ENCODE assay signal across 9 cellular contexts in genomic region chr2:121128741-121129659, GRCh38.
DNase-seq lines count a peak whose midpoint lies in the region; ATAC-seq, FAIRE-seq and TF ChIP-seq lines count a peak whose summit lies in the region.
"Had no signal": no experiment of that assay in that cellular context is flagged by ENCODE, and none has a peak within 500 bp of the region (broad histone marks: within the 10 kb centered on the region; RNA-seq: fewer than 3 reads in every experiment).

No MANE protein-coding gene starts in this region.

- intact Hi-C loops in upper lobe of right lung (cut with DNase I), result no loop called here
- intact Hi-C loops in CD4-positive, alpha-beta memory T cell (cut with micrococcal nuclease), result no loop called here

- no peak overlapping the region for H3K4me2 ChIP-seq in keratinocyte (ENCODE audit: control insufficient read depth, extremely low read depth, insufficient read depth, low read depth, low read length)
- H3K4me2 ChIP-seq: BLaER1 treated with 17β-estradiol and CSF1 and Interleukin-3, amounts not matched to agents 10 nM and 100 nM had no signal

- no peaks in the 10 kb centered on the region for H3K36me3 Mint-ChIP-seq in activated naive CD8-positive, alpha-beta T cell treated with anti-CD3 and anti-CD28 coated beads, Interleukin-2, amount 50 U/mL, for 24 hours (ENCODE audit: low read depth)
- no peaks in the 10 kb centered on the region for H3K36me3 Mint-ChIP-seq in CD4-positive, alpha-beta memory T cell

- no peaks in the 10 kb centered on the region for H3K9me1 ChIP-seq in keratinocyte (ENCODE audit: control insufficient read depth, extremely low read depth, insufficient read depth, low read length)

- H4K20me1 ChIP-seq in keratinocyte (ENCODE audit: control insufficient read depth, extremely low read depth, insufficient read depth, low read length), result no peaks in the 10 kb centered on the region
- H4K20me1 ChIP-seq: BLaER1 treated with 17β-estradiol and CSF1 and Interleukin-3, amounts not matched to agents 10 nM and 100 nM had no signal

- H3K79me2 ChIP-seq in keratinocyte (ENCODE audit: control insufficient read depth, insufficient read depth, low read length), result no peaks in the 10 kb centered on the region

- peaks cover 2% of the 10 kb centered on the region for H3K27me3 Mint-ChIP-seq in activated naive CD8-positive, alpha-beta T cell treated with anti-CD3 and anti-CD28 coated beads, Interleukin-2, amount 50 U/mL, for 24 hours
- peaks cover under 1 to 1% of the 10 kb centered on the region in 2 donors for H3K27me3 Mint-ChIP-seq in CD4-positive, alpha-beta memory T cell

- dilution Hi-C loops in keratinocyte (cut with MboI; ENCODE audit: extremely low pct_ligation_motif_present, low sequenced_read_pairs), result no loop called here

- no peak overlapping the region for H3K9ac ChIP-seq in keratinocyte (ENCODE audit: control insufficient read depth, extremely low read depth, insufficient read depth, low read length)
- H3K9ac ChIP-seq: BLaER1 treated with 17β-estradiol and CSF1 and Interleukin-3, amounts not matched to agents 10 nM and 100 nM had no signal

- H3K4me3 ChIP-seq in Jurkat, Clone E6-1 (ENCODE audit: low read length), result no peak overlapping the region
- H3K4me3 ChIP-seq in keratinocyte (ENCODE audit: control insufficient read depth in 2 of 3, extremely low read depth in 1 of 3, insufficient read depth in 2 of 3, low read depth in 1 of 3, low read length in 3 of 3) (no peak overlapping the region), upper lobe of right lung (no peak overlapping the region)
- no peak overlapping the region for H3K4me3 ChIP-seq in CD4-positive, alpha-beta memory T cell (ENCODE audit: low read length in 2 of 2)
- H3K4me3 ChIP-seq: BLaER1 treated with 17β-estradiol and CSF1 and Interleukin-3, amounts not matched to agents 10 nM and 100 nM had no signal

- H3K27ac Mint-ChIP-seq in activated naive CD8-positive, alpha-beta T cell treated with anti-CD3 and anti-CD28 coated beads, Interleukin-2, amount 50 U/mL, for 24 hours, result no peak overlapping the region
- H3K27ac Mint-ChIP-seq in CD4-positive, alpha-beta memory T cell, result no peak overlapping the region

- no peaks in the 10 kb centered on the region for H3K9me3 Mint-ChIP-seq in activated naive CD8-positive, alpha-beta T cell treated with anti-CD3 and anti-CD28 coated beads, Interleukin-2, amount 50 U/mL, for 24 hours
- H3K9me3 Mint-ChIP-seq in CD4-positive, alpha-beta memory T cell, result peaks cover 0 to 1% (median 0%) of the 10 kb centered on the region in 8 donors

- peak; percentile 51 for FAIRE-seq in keratinocyte (lab: Jason Lieb, UNC)

- H3K4me1 Mint-ChIP-seq in activated naive CD8-positive, alpha-beta T cell treated with anti-CD3 and anti-CD28 coated beads, Interleukin-2, amount 50 U/mL, for 24 hours, result no peaks in the 10 kb centered on the region
- H3K4me1 Mint-ChIP-seq in CD4-positive, alpha-beta memory T cell, result no peaks in the 10 kb centered on the region

- H3K27ac ChIP-seq in keratinocyte (ENCODE audit: control insufficient read depth, insufficient read depth, low read length) (no peak overlapping the region), upper lobe of right lung (no peak overlapping the region)
- no peak overlapping the region for H3K27ac ChIP-seq in CD4-positive, alpha-beta memory T cell (ENCODE audit: low read depth, low read length)
- H3K27ac ChIP-seq: BLaER1 treated with 17β-estradiol and CSF1 and Interleukin-3, amounts not matched to agents 10 nM and 100 nM had no signal

- TF ChIP-seq CTCF in keratinocyte (optimal IDR thresholded peaks at IDR 0.05 in 1 of 3, IDR thresholded peaks at IDR 0.05 in 1 of 3, conservative IDR thresholded peaks at IDR 0.05 in 1 of 3; ENCODE audit: extremely low read depth in 1 of 3, insufficient read depth in 2 of 3, low read length in 3 of 3) (peak; percentile 51 to 72 (median 68)), upper lobe of right lung (IDR thresholded peaks at IDR 0.05) (peak; percentile 52)

- POLR2A ChIA-PET in CD4-positive, alpha-beta memory T cell (lab: Charles Lee; ENCODE audit: partially characterized antibody), result no interaction called here

- H3K9me3 ChIP-seq in keratinocyte (ENCODE audit: control insufficient read depth, low read depth, low read length) (no peaks in the 10 kb centered on the region), upper lobe of right lung (no peaks in the 10 kb centered on the region)
- no peaks in the 10 kb centered on the region for H3K9me3 ChIP-seq in CD4-positive, alpha-beta memory T cell (ENCODE audit: control insufficient read depth in 1 of 2, low read length in 2 of 2)

- ATAC-seq in activated naive CD8-positive, alpha-beta T cell treated with anti-CD3 and anti-CD28 coated beads, Interleukin-2, amount 50 U/mL, for 24 hours, result no peak
- ATAC-seq in upper lobe of right lung, result peak; percentile 86

- no peaks in the 10 kb centered on the region for H3K4me1 ChIP-seq in keratinocyte (ENCODE audit: control insufficient read depth, extremely low read depth, insufficient read depth, low read length)
- no peaks in the 10 kb centered on the region for H3K4me1 ChIP-seq in upper lobe of right lung
- H3K4me1 ChIP-seq in CD4-positive, alpha-beta memory T cell (ENCODE audit: insufficient read depth, low read length), result no peaks in the 10 kb centered on the region

- DNase-seq in NCI-H748 (lab: John Stamatoyannopoulos, UW; ENCODE audit: unreplicated experiment) (peak; percentile 20), NCI-H748 treated with DMSO at 0.1 percent for 48 hours (lab: John Stamatoyannopoulos, UW) (no peak), keratinocyte (ENCODE audit: low read depth, low spot score) (no peak), upper lobe of right lung (peak; percentile 80), cerebellar nuclear complex (lab: John Stamatoyannopoulos, UW) (no peak)
- DNase-seq in Jurkat, Clone E6-1 (ENCODE audit: low read depth, low spot score), result peak; percentile 46
- DNase-seq in activated naive CD8-positive, alpha-beta T cell treated with anti-CD3 and anti-CD28 coated beads, Interleukin-2, amount 50 U/mL, for 24 hours, result peak; percentile 10
- DNase-seq in CD4-positive, alpha-beta memory T cell, result no peak

- CTCF ChIA-PET in CD4-positive, alpha-beta memory T cell (lab: Charles Lee; ENCODE audit: partially characterized antibody), result interaction anchor here (0.6 to 0.8 kb wide), 2 partner anchors 10 to 79 kb away, joined by 3 read pairs; no protein-coding TSS in a partner anchor

- no peak overlapping the region for H3K4me3 Mint-ChIP-seq in activated naive CD8-positive, alpha-beta T cell treated with anti-CD3 and anti-CD28 coated beads, Interleukin-2, amount 50 U/mL, for 24 hours
- H3K4me3 Mint-ChIP-seq in CD4-positive, alpha-beta memory T cell, result no peak overlapping the region

- H3K36me3 ChIP-seq in keratinocyte (ENCODE audit: control insufficient read depth in 2 of 2, extremely low read depth in 1 of 2, insufficient read depth in 2 of 2, low read length in 2 of 2), result no peaks in the 10 kb centered on the region
- H3K36me3 ChIP-seq in upper lobe of right lung, result no peaks in the 10 kb centered on the region
- no peaks in the 10 kb centered on the region for H3K36me3 ChIP-seq in CD4-positive, alpha-beta memory T cell (ENCODE audit: insufficient read depth, low read length)
- H3K36me3 ChIP-seq: BLaER1 treated with 17β-estradiol and CSF1 and Interleukin-3, amounts not matched to agents 10 nM and 100 nM had no signal

- H3K27me3 ChIP-seq in keratinocyte (ENCODE audit: control insufficient read depth, extremely low read depth, insufficient read depth, low read length), result peaks cover 5% of the 10 kb centered on the region
- no peaks in the 10 kb centered on the region for H3K27me3 ChIP-seq in upper lobe of right lung
- no peaks in the 10 kb centered on the region for H3K27me3 ChIP-seq in CD4-positive, alpha-beta memory T cell (ENCODE audit: insufficient read depth, low read length)
- H3K27me3 ChIP-seq: BLaER1 treated with 17β-estradiol and CSF1 and Interleukin-3, amounts not matched to agents 10 nM and 100 nM had no signal

- no peak overlapping the region for H2AFZ ChIP-seq in keratinocyte (ENCODE audit: control insufficient read depth, low read length)

Comparison
In these comparisons a context has a peak if more than half of its experiments do, and no peak if none do; other contexts are left out.
1. DNase-seq: peak in NCI-H748 (single experiment), Jurkat, Clone E6-1 (single experiment), activated naive CD8-positive, alpha-beta T cell treated with anti-CD3 and anti-CD28 coated beads, Interleukin-2, amount 50 U/mL, for 24 hours (single experiment) and upper lobe of right lung (single experiment); none in NCI-H748 treated with DMSO at 0.1 percent for 48 hours (single experiment), keratinocyte (single experiment), cerebellar nuclear complex (0 of 2) and CD4-positive, alpha-beta memory T cell (0 of 5).